In genomic region chr12:109018276-109018675, GRCh38 we compare ENCODE assay signal across 16 cellular contexts. TPM values are rescaled to one million over a fixed set of nuclear protein-coding genes. Genes with fewer than 3 reads are reported as not detected.
"Had no signal": no experiment of that assay in that cellular context is flagged by ENCODE, and none has a peak within 500 bp of the region (broad histone marks: within the 10 kb centered on the region; RNA-seq: fewer than 3 reads in every experiment).

No MANE protein-coding gene starts in this region.

- H3K36me3 ChIP-seq: prostate gland had no signal

- H3K27me3 ChIP-seq: testis had no signal

- H3K4me1 Mint-ChIP-seq: activated naive CD8-positive, alpha-beta T cell treated with anti-CD3 and anti-CD28 coated beads, Interleukin-2, amount 10 ng/mL, durations not matched to agents 7 days and 5 days; immature natural killer cell; naive thymus-derived CD4-positive, alpha-beta T cell had no signal

- H3K9me3 Mint-ChIP-seq: activated CD8-positive, alpha-beta T cell treated with anti-CD3 and anti-CD28 coated beads for 36 hours; activated naive CD8-positive, alpha-beta T cell treated with anti-CD3 and anti-CD28 coated beads, Interleukin-2, amount 10 ng/mL, durations not matched to agents 7 days and 5 days; effector memory CD8-positive, alpha-beta T cell; immature natural killer cell had no signal

- H3K36me3 Mint-ChIP-seq: activated naive CD8-positive, alpha-beta T cell treated with anti-CD3 and anti-CD28 coated beads, Interleukin-2, amount 10 ng/mL, durations not matched to agents 7 days and 5 days; immature natural killer cell; naive thymus-derived CD4-positive, alpha-beta T cell had no signal

- DNase-seq: activated CD8-positive, alpha-beta memory T cell treated with anti-CD3 and anti-CD28 coated beads, Interleukin-2, amount 50 U/mL, for 48 hours; activated CD8-positive, alpha-beta T cell treated with anti-CD3 and anti-CD28 coated beads for 36 hours; activated naive CD8-positive, alpha-beta T cell treated with anti-CD3 and anti-CD28 coated beads, Interleukin-2, amount 10 ng/mL, durations not matched to agents 7 days and 5 days; aorta; effector memory CD8-positive, alpha-beta T cell; erythroblast; immature natural killer cell; midbrain; naive thymus-derived CD4-positive, alpha-beta T cell; stimulated activated CD4-positive, alpha-beta T cell treated with anti-CD3 and anti-CD28 coated beads, Interleukin-2, amount 100 ng/mL, for 48 hours; stimulated activated naive CD8-positive, alpha-beta T cell treated with anti-CD3 and anti-CD28 coated beads, Interleukin-15, Interleukin-2, amounts not matched to agents 100 U/mL and 50 U/mL, for 24 hours; testis had no signal

- H3K27ac ChIP-seq: prostate gland, testis had no signal

- H3K27ac Mint-ChIP-seq: activated CD8-positive, alpha-beta T cell treated with anti-CD3 and anti-CD28 coated beads for 36 hours; activated naive CD8-positive, alpha-beta T cell treated with anti-CD3 and anti-CD28 coated beads, Interleukin-2, amount 10 ng/mL, durations not matched to agents 7 days and 5 days; effector memory CD8-positive, alpha-beta T cell; immature natural killer cell; naive thymus-derived CD4-positive, alpha-beta T cell had no signal

- H3K4me3 ChIP-seq: lung, prostate gland, testis had no signal

- H3K4me3 Mint-ChIP-seq: activated CD8-positive, alpha-beta T cell treated with anti-CD3 and anti-CD28 coated beads for 36 hours; activated naive CD8-positive, alpha-beta T cell treated with anti-CD3 and anti-CD28 coated beads, Interleukin-2, amount 10 ng/mL, durations not matched to agents 7 days and 5 days; effector memory CD8-positive, alpha-beta T cell; immature natural killer cell; naive thymus-derived CD4-positive, alpha-beta T cell had no signal

- H3K9me3 ChIP-seq: prostate gland, testis had no signal

RNA-seq across cellular contexts. Expression of gene SVOP, which starts 2.6 kb away (rescaled TPM):
- total RNA-seq: activated CD8-positive, alpha-beta T cell treated with anti-CD3 and anti-CD28 coated beads for 36 hours; activated naive CD8-positive, alpha-beta T cell treated with anti-CD3 and anti-CD28 coated beads, Interleukin-2, amount 10 ng/mL, durations not matched to agents 7 days and 5 days; aorta; naive thymus-derived CD4-positive, alpha-beta T cell; sciatic nerve; ureter had no signal
